ENCODE assay signal across 14 cellular contexts in the genomic region with DNA sequence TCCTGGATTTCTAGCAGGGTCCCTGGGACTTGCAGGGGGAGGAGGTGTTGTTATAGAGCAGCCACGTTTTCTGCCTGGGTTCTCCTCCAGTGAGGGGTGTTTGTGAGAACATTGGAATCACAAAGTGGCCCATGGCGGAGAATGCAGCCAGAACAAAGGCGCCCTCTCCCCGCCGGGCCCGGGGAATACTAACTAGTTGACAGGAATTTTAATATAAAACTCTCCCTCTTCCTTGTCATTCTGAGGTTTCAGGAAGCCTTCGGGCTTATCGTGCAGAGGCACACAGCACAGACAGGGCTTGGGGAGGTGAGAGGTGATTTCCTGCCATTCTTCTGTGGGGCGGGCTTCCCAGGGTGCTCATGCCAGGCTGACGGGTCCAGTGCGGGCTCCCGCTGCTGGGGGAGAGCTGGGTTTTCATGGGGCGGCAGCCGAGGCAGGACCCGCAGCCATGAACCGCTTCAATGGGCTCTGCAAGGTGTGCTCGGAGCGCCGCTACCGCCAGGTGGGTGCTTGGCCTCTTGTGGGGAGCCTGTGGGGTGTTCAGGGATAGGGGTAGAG. TPM values are rescaled to one million over a fixed set of nuclear protein-coding genes. Genes with fewer than 3 reads are reported as not detected.
DNase-seq lines count a peak whose midpoint lies in the region; ATAC-seq and TF ChIP-seq lines count a peak whose summit lies in the region.
"Had no signal": no experiment of that assay in that cellular context is flagged by ENCODE, and none has a peak within 500 bp of the region (broad histone marks: within the 10 kb centered on the region; RNA-seq: fewer than 3 reads in every experiment).

No MANE protein-coding gene starts in this region.

- H4K91ac ChIP-seq in H9 (ENCODE audit: insufficient read length, low read depth, low read length) = no peak overlapping the region

- no peaks in the 10 kb centered on the region for H3K79me1 ChIP-seq in H9 (ENCODE audit: insufficient read depth, low read depth, low read length, poor library complexity, severe bottlenecking)

- H3K4ac ChIP-seq in H9 (ENCODE audit: low read depth, low read length) = no peak overlapping the region

- intact Hi-C loops in sciatic nerve (cut with DNase I) = no loop called here

- TF ChIP-seq CTCF in H9 (conservative IDR thresholded peaks at IDR 0.05) = no peak; the same call in 2 of the 3 replicates
- TF ChIP-seq CTCF in glutamatergic neuron (IDR thresholded peaks at IDR 0.05; ENCODE audit: partially characterized antibody, unreplicated experiment) = no peak

- H2AK5ac ChIP-seq in H9 (ENCODE audit: insufficient read length, low read length) = no peak overlapping the region

- DNase-seq in H9 = peak; percentile 81
- DNase-seq in dermis blood vessel endothelial cell = peak; percentile 98
- DNase-seq in sciatic nerve (ENCODE audit: low spot score) = no peak
- no peak for DNase-seq in glutamatergic neuron
- DNase-seq in NCI-H69 (lab: John Stamatoyannopoulos, UW) = no peak
- no peak for DNase-seq in SKM-1 (lab: John Stamatoyannopoulos, UW; ENCODE audit: unreplicated experiment)
- DNase-seq: activated CD4-positive, alpha-beta T cell treated with anti-CD3 and anti-CD28 coated beads, Interleukin-2, amount 10 ng/mL, durations not matched to agents 7 days and 5 days; central memory CD4-positive, alpha-beta T cell; DND-41; islet precursor cell; stimulated activated CD4-positive, alpha-beta T cell treated with anti-CD3 and anti-CD28 coated beads, Interleukin-15, amount 100 ng/mL, for 24 hours had no signal

- no peaks in the 10 kb centered on the region for H3K36me3 Mint-ChIP-seq in H9 (ENCODE audit: insufficient read depth in 1 of 3, low read depth in 3 of 3)
- H3K36me3 Mint-ChIP-seq in glutamatergic neuron (ENCODE audit: unreplicated experiment) = no peaks in the 10 kb centered on the region

- H3K27me3 ChIP-seq in H9 (ENCODE audit: insufficient read depth, low read length) = no peaks in the 10 kb centered on the region
- no peaks in the 10 kb centered on the region for H3K27me3 ChIP-seq in iPS-20b (ENCODE audit: insufficient read depth, low read length)
- H3K27me3 ChIP-seq: neutrophil had no signal

- H3K27me3 Mint-ChIP-seq in H9 (ENCODE audit: low read depth) (no peaks in the 10 kb centered on the region), glutamatergic neuron (ENCODE audit: unreplicated experiment) (no peaks in the 10 kb centered on the region)
- H3K27me3 Mint-ChIP-seq: activated CD4-positive, alpha-beta T cell treated with anti-CD3 and anti-CD28 coated beads, Interleukin-2, amount 10 ng/mL, durations not matched to agents 7 days and 5 days had no signal

- peak overlapping the region; percentile 82 for H3K18ac ChIP-seq in H9 (ENCODE audit: insufficient read length, low read depth, low read length)

- H4K20me1 ChIP-seq in H9 (ENCODE audit: control insufficient read depth, insufficient read depth, insufficient read length) = no peaks in the 10 kb centered on the region

- H3K23ac ChIP-seq in H9 (ENCODE audit: insufficient read length, low read depth, low read length) = no peak overlapping the region

- H2AFZ ChIP-seq in H9 (ENCODE audit: low read length) = no peak overlapping the region

- H3K27ac ChIP-seq in H9 (ENCODE audit: insufficient read length, low read depth, low read length) = no peak overlapping the region
- peak overlapping the region; percentile 12 for H3K27ac ChIP-seq in iPS-20b (ENCODE audit: low read length)
- H3K27ac ChIP-seq: neutrophil had no signal

- no peak overlapping the region for H2BK5ac ChIP-seq in H9 (ENCODE audit: insufficient read length, low read length)

- H3K23me2 ChIP-seq in H9 (ENCODE audit: insufficient read length, low read depth, low read length, poor library complexity, severe bottlenecking) = no peaks in the 10 kb centered on the region

- H3K4me3 ChIP-seq in iPS-20b (ENCODE audit: low read length) = peak overlapping the region; percentile 55; the same call in 1 of the 2 replicates

- H3T11ph ChIP-seq in H9 (ENCODE audit: low read length) = no peak overlapping the region

- H3K4me1 ChIP-seq in H9 (ENCODE audit: insufficient read depth, low read length) = no peaks in the 10 kb centered on the region; the same call in 1 of the 2 replicates
- H3K4me1 ChIP-seq in iPS-20b (ENCODE audit: insufficient read depth, low read length) = peaks cover 26% of the 10 kb centered on the region

- no peak overlapping the region for H4K5ac ChIP-seq in H9 (ENCODE audit: insufficient read length, low read depth, low read length)

- peak overlapping the region; percentile 67 for H3K14ac ChIP-seq in H9 (ENCODE audit: insufficient read depth, low read length)

- H3K4me1 Mint-ChIP-seq in H9 (peaks cover 43 to 50% of the 10 kb centered on the region in 2 experiments), glutamatergic neuron (ENCODE audit: low read depth, unreplicated experiment) (peaks cover 10% of the 10 kb centered on the region)

- no peak overlapping the region for H3K56ac ChIP-seq in H9 (ENCODE audit: insufficient read length, low read depth, low read length)

- H3K27ac Mint-ChIP-seq in H9 = peak overlapping the region; percentile 92 to 98 (median 97)
- no peak overlapping the region for H3K27ac Mint-ChIP-seq in glutamatergic neuron (ENCODE audit: unreplicated experiment)
- H3K27ac Mint-ChIP-seq: activated CD4-positive, alpha-beta T cell treated with anti-CD3 and anti-CD28 coated beads, Interleukin-2, amount 10 ng/mL, durations not matched to agents 7 days and 5 days had no signal

- no CpG with 5 or more reads among the region's 20 CpGs for WGBS in H9 (ENCODE audit: extremely low coverage, insufficient read length, low lambda C conversion rate)

- no peak overlapping the region for H4K8ac ChIP-seq in H9 (replicated peaks; ENCODE audit: insufficient read length, low read depth, low read length)

- no peaks in the 10 kb centered on the region; a peak in 1 of 5 replicates for H3K9me3 Mint-ChIP-seq in H9
- H3K9me3 Mint-ChIP-seq in glutamatergic neuron (ENCODE audit: unreplicated experiment) = peaks cover 4% of the 10 kb centered on the region
- H3K9me3 Mint-ChIP-seq: activated CD4-positive, alpha-beta T cell treated with anti-CD3 and anti-CD28 coated beads, Interleukin-2, amount 10 ng/mL, durations not matched to agents 7 days and 5 days had no signal

- no peak overlapping the region for H2BK20ac ChIP-seq in H9 (ENCODE audit: low read depth, low read length, poor library complexity, severe bottlenecking)

- H2BK15ac ChIP-seq in H9 (ENCODE audit: low read depth, low read length) = no peak overlapping the region

- H3K4me3 Mint-ChIP-seq in H9 = peak overlapping the region; percentile 40 to 77
- H3K4me3 Mint-ChIP-seq in glutamatergic neuron (ENCODE audit: unreplicated experiment) = no peak overlapping the region
- H3K4me3 Mint-ChIP-seq: activated CD4-positive, alpha-beta T cell treated with anti-CD3 and anti-CD28 coated beads, Interleukin-2, amount 10 ng/mL, durations not matched to agents 7 days and 5 days had no signal

- H3K79me2 ChIP-seq in H9 (ENCODE audit: insufficient read depth, low read length) = no peaks in the 10 kb centered on the region

- H3K36me3 ChIP-seq in iPS-20b (ENCODE audit: insufficient read depth, low read depth, low read length) = no peaks in the 10 kb centered on the region
- H3K36me3 ChIP-seq: neutrophil had no signal

- ATAC-seq in sciatic nerve (peak; percentile 21), GM18858 (IDR thresholded peaks at IDR 0.05; ENCODE audit: unreplicated experiment) (no peak)

- H3K9me3 ChIP-seq in H9 (ENCODE audit: control insufficient read depth, low read depth, low read length) = no peaks in the 10 kb centered on the region
- no peaks in the 10 kb centered on the region for H3K9me3 ChIP-seq in iPS-20b (ENCODE audit: insufficient read depth, low read depth, low read length)
- H3K9me3 ChIP-seq: neutrophil had no signal

- H2BK12ac ChIP-seq in H9 (ENCODE audit: insufficient read length, low read depth, low read length) = no peak overlapping the region

- peak overlapping the region; percentile 19 for H3K4me2 ChIP-seq in H9 (ENCODE audit: insufficient read depth, insufficient read length, low read length)

- H3K9ac ChIP-seq in H9 (ENCODE audit: extremely low read depth, insufficient read length, low read length) (no peak overlapping the region), iPS-20b (ENCODE audit: low read depth, low read length) (peak overlapping the region; percentile 67; the same call in 1 of the 2 replicates)

- peak overlapping the region; percentile 25 for H2BK120ac ChIP-seq in H9 (ENCODE audit: low read depth, low read length, poor library complexity, severe bottlenecking)

RNA-seq across cellular contexts. Expression of a gene that starts 37.7 kb away (rescaled TPM):
- total RNA-seq in H9 (2021) (12.1 and 13.9 TPM in 2 replicates), dermis blood vessel endothelial cell (294 and 415 TPM in 2 replicates), sciatic nerve (43.1 TPM), glutamatergic neuron (ENCODE audit: unreplicated experiment) (18.9 TPM)

Comparison
In these comparisons a context has a peak if more than half of its experiments do, and no peak if none do; other contexts are left out.
1. DNase-seq: peak in H9 (single experiment) and dermis blood vessel endothelial cell (single experiment); none in sciatic nerve (single experiment), glutamatergic neuron (single experiment), NCI-H69 (single experiment) and SKM-1 (single experiment).